ENCODE assay signal across 30 cellular contexts in the genomic region with DNA sequence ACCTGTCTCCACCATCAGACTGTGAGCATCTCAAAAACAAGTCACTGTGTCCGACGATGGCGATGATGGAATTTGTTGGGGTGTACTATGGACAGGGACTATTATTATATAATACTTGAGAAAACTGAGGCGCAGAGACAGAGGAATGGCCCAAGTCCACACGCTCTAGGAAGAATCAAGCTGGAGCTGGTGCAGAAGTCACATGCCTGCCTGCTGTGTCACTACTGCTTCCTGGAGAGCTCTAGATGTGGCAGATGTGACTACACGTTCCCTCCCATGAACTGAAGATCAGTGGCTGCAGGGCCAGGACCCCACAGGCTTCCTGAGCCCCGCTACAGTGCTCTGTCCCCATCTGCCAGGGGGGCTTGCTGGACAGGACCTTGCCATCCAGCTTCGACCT. TPM values are rescaled to one million over a fixed set of nuclear protein-coding genes. Genes with fewer than 3 reads are reported as not detected.
A peak's percentile ranks its signal among the peaks of the same experiment; 100 is the strongest.
DNase-seq lines count a peak whose midpoint lies in the region; ATAC-seq, FAIRE-seq and TF ChIP-seq lines count a peak whose summit lies in the region.
"Had no signal": no experiment of that assay in that cellular context is flagged by ENCODE, and none has a peak within 500 bp of the region (broad histone marks: within the 10 kb centered on the region; RNA-seq: fewer than 3 reads in every experiment).

No MANE protein-coding gene starts in this region.

- TF ChIP-seq POLR2A in K562 (conservative IDR thresholded peaks at IDR 0.05): no peak
- TF ChIP-seq POLR2A in ovary (IDR thresholded peaks at IDR 0.05): no peak

- H3K36me3 ChIP-seq in left ventricle myocardium inferior (no peaks in the 10 kb centered on the region), K562 (ENCODE audit: control insufficient read depth, insufficient read depth, low read length) (no peaks in the 10 kb centered on the region), left lung (no peaks in the 10 kb centered on the region), ovary (no peaks in the 10 kb centered on the region)
- H3K36me3 ChIP-seq: SJCRH30, upper lobe of left lung, WERI-Rb-1 had no signal

- ATAC-seq in K562: no peak
- ATAC-seq in left lung: peak; percentile 28
- ATAC-seq: esophagus mucosa, natural killer cell, Panc1 had no signal

- no peak overlapping the region for H3K4me3 ChIP-seq in left ventricle myocardium inferior
- no peak overlapping the region for H3K4me3 ChIP-seq in K562
- no peak overlapping the region for H3K4me3 ChIP-seq in left lung
- no peak overlapping the region for H3K4me3 ChIP-seq in ovary
- H3K4me3 ChIP-seq: SJCRH30, upper lobe of left lung had no signal

- no peaks in the 10 kb centered on the region for H4K20me1 ChIP-seq in K562 (replicated peaks; ENCODE audit: control insufficient read depth, insufficient read depth, low read length)

- no peak overlapping the region for H2AFZ ChIP-seq in K562 (ENCODE audit: low read depth, low read length)

- FAIRE-seq in K562 (lab: Jason Lieb, UNC): peak; percentile 15
- FAIRE-seq: A204.1, GM18507, GM19239, H54, islet of Langerhans had no signal

- POLR2A ChIA-PET in K562 (lab: Yijun Ruan, JAX): interaction anchor here (0.7 kb wide), 1 partner anchor 265 kb away, joined by 3 read pairs; no protein-coding TSS in a partner anchor

- H3K9me3 ChIP-seq in left ventricle myocardium inferior (replicated peaks): no peaks in the 10 kb centered on the region
- no peaks in the 10 kb centered on the region for H3K9me3 ChIP-seq in K562 (replicated peaks; ENCODE audit: control insufficient read depth, insufficient read depth, low read depth, low read length)
- H3K9me3 ChIP-seq in left lung: no peaks in the 10 kb centered on the region
- H3K9me3 ChIP-seq in ovary: no peaks in the 10 kb centered on the region
- H3K9me3 ChIP-seq: SJCRH30, upper lobe of left lung had no signal

- BruUV-seq in K562 (replicated peaks; lab: Mats Ljungman, UMichigan): no TSS peak

- DNase-seq in cardiac septum (ENCODE audit: low spot score) (peak; percentile 22), left ventricle myocardium inferior (no peak), K562 (ENCODE audit: extremely low read depth in 1 of 4, low spot score in 3 of 4) (no peak), left lung (no peak), NCI-H2107 (lab: John Stamatoyannopoulos, UW) (no peak), COLO829 (ENCODE audit: low spot score) (no peak), ovary (no peak)
- no peak for DNase-seq in effector CD8-positive, alpha-beta T cell (lab: John Stamatoyannopoulos, UW)
- DNase-seq: activated CD4-positive, alpha-beta T cell treated with anti-CD3 and anti-CD28 coated beads for 4 hours; activated CD8-positive, alpha-beta memory T cell treated with anti-CD3 and anti-CD28 coated beads for 24 hours; amniotic stem cell; CD4-positive, alpha-beta memory T cell; endodermal cell; natural killer cell; NCI-H1417 treated with DMSO at 0.1 percent for 48 hours; NCI-H2227 treated with DMSO at 0.1 percent for 48 hours; NCI-H69; SJCRH30; stimulated activated naive CD4-positive, alpha-beta T cell; T-helper 9 cell; upper lobe of left lung; WERI-Rb-1 had no signal

- no peaks in the 10 kb centered on the region for H3K79me2 ChIP-seq in K562 (ENCODE audit: control insufficient read depth, insufficient read depth, low read length)

- H3K9ac ChIP-seq in K562 (ENCODE audit: insufficient read depth in 1 of 2, low read depth in 2 of 2, low read length in 2 of 2): no peak overlapping the region
- H3K9ac ChIP-seq: KMS-11 had no signal

- no peak for TF ChIP-seq RAD21 in K562 (CRISPR knock-in tag; conservative IDR thresholded peaks at IDR 0.05 in 1 of 2, IDR thresholded peaks at IDR 0.05 in 1 of 2)

- peaks cover 16% of the 10 kb centered on the region for H3K4me1 ChIP-seq in left ventricle myocardium inferior
- no peaks in the 10 kb centered on the region for H3K4me1 ChIP-seq in K562 (replicated peaks in 1 of 2; ENCODE audit: control insufficient read depth in 2 of 2, insufficient read depth in 2 of 2, low read length in 2 of 2)
- peaks cover 0 to 5% of the 10 kb centered on the region in 2 donors for H3K4me1 ChIP-seq in left lung
- H3K4me1 ChIP-seq in ovary (ENCODE audit: insufficient read depth): peaks cover 2% of the 10 kb centered on the region
- H3K4me1 ChIP-seq: SJCRH30 had no signal

- H3K27me3 ChIP-seq in left ventricle myocardium inferior (ENCODE audit: low read depth) (peaks cover 9% of the 10 kb centered on the region), K562 (ENCODE audit: control insufficient read depth in 2 of 2, insufficient read depth in 2 of 2, low read length in 2 of 2) (0 out of 5 replicates have a peak, but pooled peaks cover 0 to 4% of the 10 kb centered on the region in 2 experiments), left lung (no peaks in the 10 kb centered on the region), ovary (no peaks in the 10 kb centered on the region)
- H3K27me3 ChIP-seq: SJCRH30, upper lobe of left lung had no signal

- H3K4me2 ChIP-seq in K562 (ENCODE audit: insufficient read depth, low read length): no peak overlapping the region
- H3K4me2 ChIP-seq: KMS-11 had no signal

- TF ChIP-seq CTCF in left ventricle myocardium inferior (IDR thresholded peaks at IDR 0.05; ENCODE audit: borderline replicate concordance) (no peak), K562 (IDR thresholded peaks at IDR 0.05 in 2 of 3, conservative IDR thresholded peaks at IDR 0.05 in 1 of 3; ENCODE audit: insufficient read depth in 2 of 3, low read depth in 1 of 3, low read length in 3 of 3) (no peak), left lung (IDR thresholded peaks at IDR 0.05) (no peak), ovary (IDR thresholded peaks at IDR 0.05) (no peak)

- H3K9me1 ChIP-seq in K562 (ENCODE audit: control insufficient read depth, insufficient read depth, low read length): no peaks in the 10 kb centered on the region

- TF ChIP-seq EP300 in K562 (IDR thresholded peaks at IDR 0.05; ENCODE audit: low read length) (no peak), ovary (IDR thresholded peaks at IDR 0.05) (no peak)

- in situ Hi-C loops in K562 (cut with MboI): no loop called here

- H3K27ac ChIP-seq in left ventricle myocardium inferior (replicated peaks) (no peak overlapping the region), K562 (ENCODE audit: extremely low read depth, low read depth, low read length) (no peak overlapping the region), left lung (no peak overlapping the region), ovary (no peak overlapping the region)
- H3K27ac ChIP-seq: KMS-11, SJCRH30, upper lobe of left lung, WERI-Rb-1 had no signal

- WGBS in K562 (ENCODE audit: insufficient coverage, low coverage, missing lambda C conversion rate): 3% methylated on average over 8 of the region's 8 CpGs
- WGBS in ovary, 3 donors: 83 to 92% (median 85%) methylated on average over 8 of the region's 8 CpGs

- intact Hi-C loops in cardiac septum (cut with DNase I) (no loop called here), left ventricle myocardium inferior (cut with micrococcal nuclease) (no loop called here), K562 (cut with micrococcal nuclease) (no loop called here), left lung (cut with DNase I) (no loop called here), ovary (cut with DNase I) (no loop called here)

- CTCF ChIA-PET in K562 (lab: Yijun Ruan, JAX; ENCODE audit: low intra/inter-chr PET ratio): no interaction called here

TF ChIP-seq in K562, 482 proteins besides CTCF, POLR2A, EP300 and RAD21 (continues in another document):
- TF ChIP-seq, protein P1, sequence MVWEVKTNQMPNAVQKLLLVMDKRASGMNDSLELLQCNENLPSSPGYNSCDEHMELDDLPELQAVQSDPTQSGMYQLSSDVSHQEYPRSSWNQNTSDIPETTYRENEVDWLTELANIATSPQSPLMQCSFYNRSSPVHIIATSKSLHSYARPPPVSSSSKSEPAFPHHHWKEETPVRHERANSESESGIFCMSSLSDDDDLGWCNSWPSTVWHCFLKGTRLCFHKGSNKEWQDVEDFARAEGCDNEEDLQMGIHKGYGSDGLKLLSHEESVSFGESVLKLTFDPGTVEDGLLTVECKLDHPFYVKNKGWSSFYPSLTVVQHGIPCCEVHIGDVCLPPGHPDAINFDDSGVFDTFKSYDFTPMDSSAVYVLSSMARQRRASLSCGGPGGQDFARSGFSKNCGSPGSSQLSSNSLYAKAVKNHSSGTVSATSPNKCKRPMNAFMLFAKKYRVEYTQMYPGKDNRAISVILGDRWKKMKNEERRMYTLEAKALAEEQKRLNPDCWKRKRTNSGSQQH (CRISPR knock-in tag; IDR thresholded peaks at IDR 0.05): no peak
- TF ChIP-seq POLR3A (IDR thresholded peaks at IDR 0.05; ENCODE audit: borderline replicate concordance, extremely low read depth, insufficient read depth, insufficient read length) (no peak), LARP7 (IDR thresholded peaks at IDR 0.05) (no peak)

RNA-seq across cellular contexts. Expression of gene TRABD2B, which starts 56.9 kb away (rescaled TPM):
- total RNA-seq in cardiac septum (3.4 TPM), left ventricle myocardium inferior (1.4 TPM), K562 (2014; rRNA removed) (not detected in 2 replicates), K562 (2014; rRNA removed; fragmentation: Illumina TruSeq; extraction: Trizol) (not detected in 2 replicates), K562 (2015; rRNA removed; fragmentation: Illumina TruSeq; extraction: Trizol) (not detected in 2 replicates), K562 (2021) (not detected in 2 replicates), left lung (1 to 10 TPM in 1 of 2 donors, under 1 TPM in 1; 0.99 to 2.0 TPM), ovary (1 to 10 TPM in 2 of 7 donors, under 1 TPM in 5; 0.18 to 1.6 (median 0.24) TPM)
- total RNA-seq in K562 (2011; cell fraction: chromatin; rRNA removed; ENCODE audit: low replicate concordance): not detected in 2 replicates
- not detected in 2 replicates for total RNA-seq in K562 (2011; cell fraction: nucleolus; rRNA removed)
- not detected in 2 replicates for total RNA-seq in K562 (2011; cell fraction: nucleoplasm; rRNA removed)
- polyA plus RNA-seq in K562 (2011; rRNA removed) (not detected in 2 replicates), K562 (2014; fragmentation: Illumina TruSeq; extraction: Trizol) (not detected in 2 replicates), K562 (2014; fragmentation: Nextera tagmentation; extraction: Ambion mirVana) (not detected), K562 (2014; rRNA removed) (not detected in 2 replicates), ovary (1 to 10 TPM in 1 of 2 donors, under 1 TPM in 1; 0.52 to 1.1 TPM)
- not detected in 2 replicates for polyA plus RNA-seq in K562 (2011; cell fraction: cytosol; rRNA removed)
- polyA plus RNA-seq in K562 (2011; cell fraction: nucleus; rRNA removed): not detected in 2 replicates
- polyA plus RNA-seq in K562 (2012): not detected in 2 replicates
- not detected in 2 replicates for polyA minus RNA-seq in K562 (2011; rRNA and poly(A)+ RNA removed)
- not detected in 2 replicates for polyA minus RNA-seq in K562 (2011; cell fraction: cytosol; rRNA and poly(A)+ RNA removed)
- not detected in 2 replicates for polyA minus RNA-seq in K562 (2011; cell fraction: nucleus; rRNA and poly(A)+ RNA removed)
- total RNA-seq: CD4-positive, alpha-beta memory T cell; natural killer cell had no signal
- polyA plus RNA-seq: CD4-positive, alpha-beta memory T cell had no signal
